ENCODE assay signal across 1 cellular context in genomic region chr1:244963231-244963826, GRCh38.
TF ChIP-seq lines count a peak whose summit lies in the region.

No MANE protein-coding gene starts in this region.

TF ChIP-seq in K562, 482 proteins besides CTCF, POLR2A, EP300 and RAD21 (continued from another document and continues in another):
- TF ChIP-seq RNF219 (CRISPR knock-in tag; IDR thresholded peaks at IDR 0.05) (no peak), SRSF1 (IDR thresholded peaks at IDR 0.05; ENCODE audit: low read depth, low read length) (no peak), SOX6 (IDR thresholded peaks at IDR 0.05) (peak; percentile 67; the same call in 1 of the 2 replicates), CBX5 (IDR thresholded peaks at IDR 0.05; ENCODE audit: borderline replicate concordance, low read depth) (no peak), PHF8 (IDR thresholded peaks at IDR 0.05; ENCODE audit: borderline replicate concordance, low read length) (no peak), ARID2 (IDR thresholded peaks at IDR 0.05) (no peak), RFX5 (IDR thresholded peaks at IDR 0.05; ENCODE audit: low read depth, low read length) (no peak), TEAD1 (CRISPR knock-in tag; IDR thresholded peaks at IDR 0.05) (no peak), FOXA3 (CRISPR knock-in tag; conservative IDR thresholded peaks at IDR 0.05 in 1 of 2, IDR thresholded peaks at IDR 0.05 in 1 of 2) (no peak), ZC3H4 (CRISPR knock-in tag; IDR thresholded peaks at IDR 0.05; ENCODE audit: borderline replicate concordance) (no peak), CAMTA2 (CRISPR knock-in tag; conservative IDR thresholded peaks at IDR 0.05) (no peak), CREBBP (IDR thresholded peaks at IDR 0.05; ENCODE audit: low read depth, low read length) (no peak), ZNF696 (CRISPR knock-in tag; conservative IDR thresholded peaks at IDR 0.05) (no peak), ZFX (CRISPR knock-in tag; IDR thresholded peaks at IDR 0.05) (no peak), MAFG (tag; conservative IDR thresholded peaks at IDR 0.05) (peak; percentile 31; the same call in 1 of the 2 replicates), ETS1 (conservative IDR thresholded peaks at IDR 0.05; ENCODE audit: control insufficient read depth, low read depth, low read length) (no peak), ZNF23 (CRISPR knock-in tag; IDR thresholded peaks at IDR 0.05) (no peak), PYGO2 (tag; IDR thresholded peaks at IDR 0.05) (no peak), ZNF212 (CRISPR knock-in tag; IDR thresholded peaks at IDR 0.05) (no peak), ZBTB7A (IDR thresholded peaks at IDR 0.05; ENCODE audit: borderline replicate concordance, control insufficient read depth, low read depth, low read length) (no peak), KDM1A (IDR thresholded peaks at IDR 0.05) (peak; percentile 97 to 98), SRSF7 (optimal IDR thresholded peaks at IDR 0.05; ENCODE audit: low read depth, low read length) (no peak), OTX1 (CRISPR knock-in tag; IDR thresholded peaks at IDR 0.05) (no peak), NFE2L1 (tag; IDR thresholded peaks at IDR 0.05; ENCODE audit: borderline replicate concordance, low read depth) (no peak), ATF7 (IDR thresholded peaks at IDR 0.05) (peak; percentile 55; the same call in 1 of the 2 replicates), STAT5B (CRISPR knock-in tag; IDR thresholded peaks at IDR 0.05) (no peak), ZNF408 (CRISPR knock-in tag; IDR thresholded peaks at IDR 0.05; ENCODE audit: low read depth) (no peak), ELK3 (CRISPR knock-in tag; IDR thresholded peaks at IDR 0.05) (no peak), CEBPB (tag; IDR thresholded peaks at IDR 0.05) (peak; percentile 83), ZNF140 (CRISPR knock-in tag; IDR thresholded peaks at IDR 0.05) (no peak), FOXJ2 (tag; IDR thresholded peaks at IDR 0.05) (0 out of 2 replicates have a peak, but pooled peaks have one; percentile 53), DLX4 (CRISPR knock-in tag; IDR thresholded peaks at IDR 0.05) (no peak), ZZZ3 (IDR thresholded peaks at IDR 0.05) (no peak), SMC3 (conservative IDR thresholded peaks at IDR 0.05; ENCODE audit: insufficient read depth, low read depth, low read length) (no peak), NFRKB (IDR thresholded peaks at IDR 0.05; ENCODE audit: low read depth) (no peak), CREB3 (tag; conservative IDR thresholded peaks at IDR 0.05; ENCODE audit: low read depth) (no peak), HOMEZ (CRISPR knock-in tag; IDR thresholded peaks at IDR 0.05) (no peak), ZNF75A (CRISPR knock-in tag; IDR thresholded peaks at IDR 0.05) (no peak), ILF3 (IDR thresholded peaks at IDR 0.05; ENCODE audit: borderline replicate concordance) (no peak), NCOA1 (IDR thresholded peaks at IDR 0.05; ENCODE audit: low read depth) (peak; percentile 23; the same call in 1 of the 2 replicates), MYBL2 (IDR thresholded peaks at IDR 0.05; ENCODE audit: low read depth) (no peak), MYBL2 (CRISPR knock-in tag; IDR thresholded peaks at IDR 0.05; ENCODE audit: borderline replicate concordance) (no peak), DNMT1 (IDR thresholded peaks at IDR 0.05) (no peak), TARDBP (IDR thresholded peaks at IDR 0.05) (no peak), POU5F1 (IDR thresholded peaks at IDR 0.05; ENCODE audit: borderline replicate concordance, low read depth, low read length, partially characterized antibody) (no peak), KAT2B (IDR thresholded peaks at IDR 0.05; ENCODE audit: low read depth, low read length) (no peak), ZNF12 (CRISPR knock-in tag; IDR thresholded peaks at IDR 0.05) (no peak), ZFPM2 (CRISPR knock-in tag; IDR thresholded peaks at IDR 0.05) (no peak), MNT (conservative IDR thresholded peaks at IDR 0.05) (0 out of 4 replicates have a peak, but pooled peaks of 1 of the 2 experiments have one; percentile 23), STAT6 (CRISPR knock-in tag; IDR thresholded peaks at IDR 0.05) (no peak), ZNF316 (IDR thresholded peaks at IDR 0.05) (peak; percentile 78), STAT5A (IDR thresholded peaks at IDR 0.05; ENCODE audit: borderline replicate concordance, low read length) (0 out of 2 replicates have a peak, but pooled peaks have one; percentile 17), ZNF444 (CRISPR knock-in tag; IDR thresholded peaks at IDR 0.05) (no peak), ZNF639 (CRISPR knock-in tag; conservative IDR thresholded peaks at IDR 0.05 in 1 of 2, IDR thresholded peaks at IDR 0.05 in 1 of 2) (no peak), ZNF398 (CRISPR knock-in tag; IDR thresholded peaks at IDR 0.05) (no peak), SUPT5H (IDR thresholded peaks at IDR 0.05) (no peak), ZNF584 (CRISPR knock-in tag; IDR thresholded peaks at IDR 0.05; ENCODE audit: low read depth) (no peak), POLR2AphosphoS2 (IDR thresholded peaks at IDR 0.05; ENCODE audit: low read length) (no peak), HMG20A (CRISPR knock-in tag; conservative IDR thresholded peaks at IDR 0.05) (no peak)
